Comparison of ENCODE assay signal across 8 cellular contexts in the genomic region with DNA sequence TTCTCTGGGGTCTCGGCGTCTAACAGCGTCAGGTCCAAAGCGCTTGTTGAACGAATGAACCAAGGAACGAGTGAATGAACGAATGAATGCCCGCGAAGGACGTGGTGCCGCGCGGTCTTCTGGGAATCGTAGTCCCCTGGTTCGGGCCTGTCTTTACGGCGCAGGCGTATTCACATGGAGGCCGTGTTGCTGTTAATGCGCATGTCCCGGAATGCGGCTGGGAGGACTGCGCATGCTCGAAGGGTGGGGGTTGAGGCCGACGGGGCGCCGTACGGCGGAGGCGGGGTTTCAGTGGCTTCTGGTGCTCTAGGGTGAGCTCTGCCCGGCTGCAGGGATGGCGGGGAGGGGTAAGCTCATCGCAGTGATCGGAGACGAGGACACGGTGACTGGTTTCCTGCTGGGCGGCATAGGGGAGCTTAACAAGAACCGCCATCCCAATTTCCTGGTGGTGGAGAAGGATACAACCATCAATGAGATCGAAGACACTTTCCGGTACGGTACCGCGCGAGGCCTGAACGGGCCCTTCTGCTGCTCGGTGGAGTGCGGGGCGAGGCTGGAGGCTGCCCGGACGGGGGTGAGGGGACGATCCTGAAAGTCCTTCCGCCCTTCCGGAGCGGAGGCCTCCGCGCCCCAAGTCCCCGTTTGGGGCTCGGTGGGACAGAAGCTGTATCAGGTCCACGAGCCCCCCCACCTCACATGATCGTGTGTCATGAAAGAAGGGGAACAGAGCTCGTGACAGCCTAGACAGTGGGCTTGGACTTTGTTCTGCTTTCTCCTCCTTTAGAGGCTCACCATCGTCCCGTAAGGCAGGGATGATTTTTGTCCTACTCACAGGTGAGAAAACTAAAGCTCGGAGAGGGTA. TPM values are rescaled to one million over a fixed set of nuclear protein-coding genes. Genes with fewer than 3 reads are reported as not detected.
A peak's percentile ranks its signal among the peaks of the same experiment; 100 is the strongest.
DNase-seq lines count a peak whose midpoint lies in the region; ATAC-seq, FAIRE-seq and TF ChIP-seq lines count a peak whose summit lies in the region.

A gene with protein sequence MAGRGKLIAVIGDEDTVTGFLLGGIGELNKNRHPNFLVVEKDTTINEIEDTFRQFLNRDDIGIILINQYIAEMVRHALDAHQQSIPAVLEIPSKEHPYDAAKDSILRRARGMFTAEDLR (plus strand): TSS at position 286 of the 862 bp plus-strand sequence. CDS start 49 bp downstream, at position 335.

- peak in 1 of 2 donors; percentile 87 for TF ChIP-seq POLR2A in vagina (IDR thresholded peaks at IDR 0.05)

- peak within 1 kb of the TSS; percentile 71 for H2AFZ ChIP-seq in astrocyte (ENCODE audit: low read depth, low read length)

- DNase-seq in NCI-H2029 (lab: John Stamatoyannopoulos, UW): peak; percentile 92
- DNase-seq in T-helper 22 cell (ENCODE audit: low read depth): peak; percentile 95
- DNase-seq in astrocyte (ENCODE audit: low read depth): peak; percentile 91
- peak; percentile 98 to 99 (median 99) for DNase-seq in right cardiac atrium
- peak; percentile 95 for DNase-seq in putamen (ENCODE audit: low spot score)
- DNase-seq in vagina (ENCODE audit: extremely low spot score in 2 of 2): peak; percentile 96 to 99

- H3K36me3 ChIP-seq in astrocyte (ENCODE audit: insufficient read depth, low read length) (peaks cover 6% of the 10 kb centered on the region), vagina (peaks cover 0 to 19% of the 10 kb centered on the region in 2 donors)

- intact Hi-C loops in right cardiac atrium (cut with DNase I) (no loop called here), vagina (cut with DNase I) (loop anchor here (10.0 kb wide), 1 partner anchor 128 kb away; a partner anchor contains a TSS)

- peaks cover 22% of the 10 kb centered on the region for H3K79me2 ChIP-seq in astrocyte (ENCODE audit: insufficient read depth, low read length)

- H3K4me1 Mint-ChIP-seq in astrocyte (ENCODE audit: low read depth, unreplicated experiment): peaks cover 18% of the 10 kb centered on the region

- H3K9ac ChIP-seq in astrocyte (ENCODE audit: low read length): peak within 1 kb of the TSS; percentile 93

- peak; percentile 20 for FAIRE-seq in astrocyte (lab: Jason Lieb, UNC)

- no peaks in the 10 kb centered on the region for H3K9me3 Mint-ChIP-seq in astrocyte (ENCODE audit: unreplicated experiment)

- peaks cover 20% of the 10 kb centered on the region for H3K36me3 Mint-ChIP-seq in astrocyte (ENCODE audit: low read depth, unreplicated experiment)

- H3K27me3 ChIP-seq in astrocyte (ENCODE audit: insufficient read depth, low read length) (no peaks in the 10 kb centered on the region), right cardiac atrium (ENCODE audit: control insufficient read depth, insufficient read depth) (no peaks in the 10 kb centered on the region), vagina (no peaks in the 10 kb centered on the region)

- H3K27me3 Mint-ChIP-seq in astrocyte (ENCODE audit: low read depth, unreplicated experiment): peaks cover 5% of the 10 kb centered on the region

- peak within 1 kb of the TSS; percentile 99 for H3K4me3 Mint-ChIP-seq in astrocyte (ENCODE audit: unreplicated experiment)

- peak within 1 kb of the TSS; percentile 82 for H3K27ac ChIP-seq in astrocyte (ENCODE audit: low read depth, low read length)
- H3K27ac ChIP-seq in right cardiac atrium (ENCODE audit: low read length): peak within 1 kb of the TSS; percentile 8
- peak within 1 kb of the TSS; percentile 90 for H3K27ac ChIP-seq in vagina

- H4K20me1 ChIP-seq in astrocyte (ENCODE audit: insufficient read depth, low read length): peaks cover 56% of the 10 kb centered on the region

- peaks cover 5% of the 10 kb centered on the region for H3K4me1 ChIP-seq in astrocyte (ENCODE audit: insufficient read depth, low read length)
- H3K4me1 ChIP-seq in right cardiac atrium (ENCODE audit: control insufficient read depth, insufficient read depth, low read length): peaks cover 12% of the 10 kb centered on the region
- peaks cover 66% of the 10 kb centered on the region for H3K4me1 ChIP-seq in vagina

- H3K4me3 ChIP-seq in astrocyte (ENCODE audit: insufficient read depth, low read depth, low read length): peak within 1 kb of the TSS; percentile 83
- H3K4me3 ChIP-seq in right cardiac atrium (ENCODE audit: low read length): peak within 1 kb of the TSS; percentile 73
- peak within 1 kb of the TSS; percentile 60 to 95 for H3K4me3 ChIP-seq in vagina

- no peaks in the 10 kb centered on the region for H3K9me3 ChIP-seq in astrocyte (ENCODE audit: insufficient read depth, low read depth, low read length)
- no peaks in the 10 kb centered on the region for H3K9me3 ChIP-seq in right cardiac atrium (ENCODE audit: control insufficient read depth, low read length)
- H3K9me3 ChIP-seq in vagina: no peaks in the 10 kb centered on the region

- ATAC-seq in GM18502 (IDR thresholded peaks at IDR 0.05; ENCODE audit: poor library complexity, unreplicated experiment) (peak; percentile 85), HG02970 (IDR thresholded peaks at IDR 0.05; ENCODE audit: low FRiP score, unreplicated experiment) (peak; percentile 86), right cardiac atrium (peak; percentile 87 to 92)

- TF ChIP-seq CTCF in astrocyte (IDR thresholded peaks at IDR 0.05; ENCODE audit: insufficient read depth, low read depth, low read length): no peak
- TF ChIP-seq CTCF in vagina (IDR thresholded peaks at IDR 0.05): peak; percentile 1 to 10 (median 9)

- H3K4me2 ChIP-seq in astrocyte (ENCODE audit: low read length): peak within 1 kb of the TSS; percentile 90

- WGBS in right cardiac atrium: under 1% methylated on average over 65 of the region's 65 CpGs

- H3K27ac Mint-ChIP-seq in astrocyte (ENCODE audit: unreplicated experiment): peak within 1 kb of the TSS; percentile 89

RNA-seq across cellular contexts. Expression of the gene that starts here (rescaled TPM):
- total RNA-seq in astrocyte (193 TPM in 2 replicates), right cardiac atrium (100 to 1,000 TPM; 127 to 139 (median 134) TPM), vagina (119 TPM)
- 224 TPM for polyA plus RNA-seq in right cardiac atrium

Comparison
In these comparisons a context has a peak if more than half of its experiments do, and no peak if none do; other contexts are left out.
1. Peak in every context shown above with its lines: DNase-seq, ATAC-seq, H3K4me3 ChIP-seq and H3K27ac ChIP-seq.
2. H3K27ac ChIP-seq: peak in every context shown above with its lines; median percentile 90 in vagina; 82 in astrocyte; 8 in right cardiac atrium.